In genomic region chr22:21712751-21713427, GRCh38 we compare ENCODE assay signal across 9 cellular contexts. TPM values are rescaled to one million over a fixed set of nuclear protein-coding genes. Genes with fewer than 3 reads are reported as not detected.
A peak's percentile ranks its signal among the peaks of the same experiment; 100 is the strongest.
DNase-seq lines count a peak whose midpoint lies in the region; ATAC-seq and TF ChIP-seq lines count a peak whose summit lies in the region.
"Had no signal": no experiment of that assay in that cellular context is flagged by ENCODE, and none has a peak within 500 bp of the region (broad histone marks: within the 10 kb centered on the region; RNA-seq: fewer than 3 reads in every experiment).

No MANE protein-coding gene starts in this region.

- no peak overlapping the region for H4K8ac ChIP-seq in trophoblast cell (ENCODE audit: low read depth, low read length)

- H3K4me1 Mint-ChIP-seq in activated naive CD4-positive, alpha-beta T cell treated with anti-CD3 and anti-CD28 coated beads, Interleukin-2, amount 10 ng/mL, durations not matched to agents 7 days and 5 days = peaks cover 2% of the 10 kb centered on the region

- H3K23ac ChIP-seq in trophoblast cell (ENCODE audit: low read length) = no peak overlapping the region

- H4K91ac ChIP-seq in trophoblast cell (ENCODE audit: low read depth, low read length) = no peak overlapping the region

- H3K4me1 ChIP-seq in trophoblast cell (ENCODE audit: control insufficient read depth in 1 of 2, insufficient read depth in 2 of 2, low read length in 2 of 2) = no peaks in the 10 kb centered on the region
- no peaks in the 10 kb centered on the region for H3K4me1 ChIP-seq in upper lobe of right lung

- H3K27ac ChIP-seq in RWPE1 (no peak overlapping the region), trophoblast cell (ENCODE audit: low read depth, low read length) (no peak overlapping the region), upper lobe of right lung (no peak overlapping the region)

- no peak overlapping the region for H2AK5ac ChIP-seq in trophoblast cell (ENCODE audit: low read length)

- H3K18ac ChIP-seq in trophoblast cell (ENCODE audit: low read length) = no peak overlapping the region

- H4K12ac ChIP-seq in trophoblast cell (ENCODE audit: low read depth, low read length) = no peak overlapping the region

- no peaks in the 10 kb centered on the region for H3K9me3 Mint-ChIP-seq in activated naive CD4-positive, alpha-beta T cell treated with anti-CD3 and anti-CD28 coated beads, Interleukin-2, amount 10 ng/mL, durations not matched to agents 7 days and 5 days
- H3K9me3 Mint-ChIP-seq: T-helper 1 cell treated with Interleukin-12 subunit alpha and Interleukin-12 subunit beta and Interleukin-4 antibody, amounts not matched to agents 30 μg/mL and 1 μg/mL, for 36 hours had no signal

- peak; percentile 63 for DNase-seq in CMK (ENCODE audit: low read depth)
- DNase-seq in HS-5 (ENCODE audit: low read depth) = peak; percentile 43
- DNase-seq in RWPE1 (ENCODE audit: low spot score) = peak; percentile 59
- peak; percentile 71 for DNase-seq in activated naive CD4-positive, alpha-beta T cell treated with anti-CD3 and anti-CD28 coated beads, Interleukin-2, amount 10 ng/mL, durations not matched to agents 7 days and 5 days
- peak; percentile 65 for DNase-seq in glomerular visceral epithelial cell (ENCODE audit: extremely low spot score)
- DNase-seq in trophoblast cell = peak; percentile 47 to 75
- DNase-seq in upper lobe of right lung = no peak

- ATAC-seq in upper lobe of right lung (peak; percentile 97), GM21825 (IDR thresholded peaks at IDR 0.05; ENCODE audit: unreplicated experiment) (no peak)

- H3K4me2 ChIP-seq in trophoblast cell (ENCODE audit: low read length) = no peak overlapping the region

- H3K4me3 ChIP-seq in trophoblast cell (ENCODE audit: low read depth, low read length) (no peak overlapping the region), upper lobe of right lung (no peak overlapping the region)

- intact Hi-C loops in upper lobe of right lung (cut with DNase I) = loop anchor here (10.0 kb wide), 1 partner anchor 222 kb away; no protein-coding TSS in a partner anchor

- TF ChIP-seq CTCF in RWPE1 (conservative IDR thresholded peaks at IDR 0.05; ENCODE audit: low read depth) (peak; percentile 85), upper lobe of right lung (IDR thresholded peaks at IDR 0.05) (peak; percentile 74)

- H3K4ac ChIP-seq in trophoblast cell (ENCODE audit: low read depth, low read length) = no peak overlapping the region

- H3K9me3 ChIP-seq in trophoblast cell (ENCODE audit: insufficient read depth, low read depth, low read length) = no peaks in the 10 kb centered on the region
- H3K9me3 ChIP-seq in upper lobe of right lung = no peaks in the 10 kb centered on the region

- H3K4me3 Mint-ChIP-seq in activated naive CD4-positive, alpha-beta T cell treated with anti-CD3 and anti-CD28 coated beads, Interleukin-2, amount 10 ng/mL, durations not matched to agents 7 days and 5 days = no peak overlapping the region
- H3K4me3 Mint-ChIP-seq: T-helper 1 cell treated with Interleukin-12 subunit alpha and Interleukin-12 subunit beta and Interleukin-4 antibody, amounts not matched to agents 30 μg/mL and 1 μg/mL, for 36 hours had no signal

- CTCF ChIA-PET in RWPE1 (lab: Yijun Ruan, JAX) = interaction anchor here (0.6 to 1.1 kb wide), 4 partner anchors 13 to 204 kb away, joined by 3 to 5 read pairs (median 3); no protein-coding TSS in a partner anchor
- CTCF ChIA-PET in activated naive CD4-positive, alpha-beta T cell treated with anti-CD3 and anti-CD28 coated beads, Interleukin-2, amount 10 ng/mL, durations not matched to agents 7 days and 5 days (lab: Charles Lee) = interaction anchor here (0.7 to 1.0 kb wide), 3 partner anchors 11 to 240 kb away, joined by 4 to 6 read pairs (median 5); partner anchors contain the start of gene PPM1F

- H2BK12ac ChIP-seq in trophoblast cell (ENCODE audit: low read length) = no peak overlapping the region

- peaks cover 12% of the 10 kb centered on the region for H3K27me3 Mint-ChIP-seq in activated naive CD4-positive, alpha-beta T cell treated with anti-CD3 and anti-CD28 coated beads, Interleukin-2, amount 10 ng/mL, durations not matched to agents 7 days and 5 days

- no peak overlapping the region for H3K14ac ChIP-seq in trophoblast cell (ENCODE audit: low read length)

- H3K79me1 ChIP-seq in trophoblast cell (ENCODE audit: low read length) = no peaks in the 10 kb centered on the region

- no CpG with 5 or more reads among the region's 14 CpGs for WGBS in trophoblast cell (ENCODE audit: extremely low coverage, insufficient coverage, insufficient read length)

- H3K36me3 Mint-ChIP-seq in activated naive CD4-positive, alpha-beta T cell treated with anti-CD3 and anti-CD28 coated beads, Interleukin-2, amount 10 ng/mL, durations not matched to agents 7 days and 5 days = no peaks in the 10 kb centered on the region

- H3K27me3 ChIP-seq in trophoblast cell (ENCODE audit: insufficient read depth, low read length) = no peaks in the 10 kb centered on the region
- no peaks in the 10 kb centered on the region for H3K27me3 ChIP-seq in upper lobe of right lung

- no peaks in the 10 kb centered on the region for H3K79me2 ChIP-seq in trophoblast cell (ENCODE audit: control insufficient read depth, insufficient read depth, low read length, poor library complexity)

- POLR2A ChIA-PET in RWPE1 (lab: Yijun Ruan, JAX; ENCODE audit: low non-redundant PET) = no interaction called here

- H2AFZ ChIP-seq in trophoblast cell (ENCODE audit: insufficient read depth, low read length, poor library complexity) = no peak overlapping the region

- H3K36me3 ChIP-seq in trophoblast cell (ENCODE audit: control insufficient read depth in 1 of 2, insufficient read depth in 2 of 2, low read length in 2 of 2) (no peaks in the 10 kb centered on the region), upper lobe of right lung (no peaks in the 10 kb centered on the region)

- H2BK120ac ChIP-seq in trophoblast cell (ENCODE audit: insufficient read depth, low read length, poor library complexity) = no peak overlapping the region

- H3K9ac ChIP-seq in trophoblast cell (ENCODE audit: low read length) = no peak overlapping the region

- H3K27ac Mint-ChIP-seq in activated naive CD4-positive, alpha-beta T cell treated with anti-CD3 and anti-CD28 coated beads, Interleukin-2, amount 10 ng/mL, durations not matched to agents 7 days and 5 days = no peak overlapping the region
- H3K27ac Mint-ChIP-seq: T-helper 1 cell treated with Interleukin-12 subunit alpha and Interleukin-12 subunit beta and Interleukin-4 antibody, amounts not matched to agents 30 μg/mL and 1 μg/mL, for 36 hours had no signal

- H2BK5ac ChIP-seq in trophoblast cell (ENCODE audit: low read depth, low read length, poor library complexity) = no peak overlapping the region

RNA-seq across cellular contexts. Expression of gene YPEL1, which starts 22.7 kb away (rescaled TPM):
- 1.7 and 2.4 TPM in 2 replicates for polyA plus RNA-seq in trophoblast cell (2013)
- 6.7 TPM for total RNA-seq in upper lobe of right lung

RNA-seq across cellular contexts. Expression of gene PPIL2, which starts 47.1 kb away (rescaled TPM):
- 31.0 and 32.4 TPM in 2 replicates for polyA plus RNA-seq in trophoblast cell (2013)
- 40.3 TPM for total RNA-seq in upper lobe of right lung
